ENCODE assay signal across 1 cellular context in the genomic region with DNA sequence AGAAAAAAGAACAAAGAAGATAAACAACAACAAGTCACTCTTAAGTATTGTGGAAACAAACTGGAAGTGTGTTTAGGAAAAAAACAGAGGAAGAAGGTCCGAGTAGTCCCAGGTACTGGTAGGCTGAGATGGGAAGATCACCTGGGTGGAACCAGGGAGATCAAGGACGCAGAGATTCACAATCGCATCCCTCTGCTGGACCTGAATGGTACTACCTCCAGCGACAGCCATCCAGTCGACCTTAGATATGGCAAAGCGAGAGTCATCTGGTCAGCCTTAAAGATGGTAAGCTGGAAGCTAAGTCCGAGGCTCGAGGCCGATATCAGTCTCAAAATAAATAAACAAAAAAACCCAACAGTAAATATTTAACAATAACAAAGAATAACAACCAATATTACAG.
TF ChIP-seq lines count a peak whose summit lies in the region.

No MANE protein-coding gene starts in this region.

TF ChIP-seq in IMR-90, 13 proteins besides CTCF, POLR2A, EP300 and RAD21:
- TF ChIP-seq MXI1 (IDR thresholded peaks at IDR 0.05; ENCODE audit: borderline replicate concordance, low read depth, low read length) = no peak
- no peak for TF ChIP-seq USF2 (IDR thresholded peaks at IDR 0.05; ENCODE audit: low read depth, low read length)
- TF ChIP-seq RFX5 (IDR thresholded peaks at IDR 0.05; ENCODE audit: low read depth, low read length) = no peak
- no peak for TF ChIP-seq SMC3 (IDR thresholded peaks at IDR 0.05; ENCODE audit: low read depth, low read length)
- TF ChIP-seq MAFK (IDR thresholded peaks at IDR 0.05; ENCODE audit: low read depth, low read length) = no peak
- no peak for TF ChIP-seq CEBPB (IDR thresholded peaks at IDR 0.05; ENCODE audit: low read depth, low read length)
- no peak for TF ChIP-seq CHD1 (IDR thresholded peaks at IDR 0.05; ENCODE audit: low read depth, low read length)
- no peak for TF ChIP-seq NFE2L2 (IDR thresholded peaks at IDR 0.05; ENCODE audit: low read depth, low read length)
- no peak for TF ChIP-seq MAZ (IDR thresholded peaks at IDR 0.05; ENCODE audit: borderline replicate concordance, low read depth, low read length)
- TF ChIP-seq BHLHE40 (IDR thresholded peaks at IDR 0.05; ENCODE audit: low read depth, low read length) = no peak
- no peak for TF ChIP-seq RCOR1 (IDR thresholded peaks at IDR 0.05; ENCODE audit: insufficient replicate concordance, low read length)
- TF ChIP-seq, protein P1, sequence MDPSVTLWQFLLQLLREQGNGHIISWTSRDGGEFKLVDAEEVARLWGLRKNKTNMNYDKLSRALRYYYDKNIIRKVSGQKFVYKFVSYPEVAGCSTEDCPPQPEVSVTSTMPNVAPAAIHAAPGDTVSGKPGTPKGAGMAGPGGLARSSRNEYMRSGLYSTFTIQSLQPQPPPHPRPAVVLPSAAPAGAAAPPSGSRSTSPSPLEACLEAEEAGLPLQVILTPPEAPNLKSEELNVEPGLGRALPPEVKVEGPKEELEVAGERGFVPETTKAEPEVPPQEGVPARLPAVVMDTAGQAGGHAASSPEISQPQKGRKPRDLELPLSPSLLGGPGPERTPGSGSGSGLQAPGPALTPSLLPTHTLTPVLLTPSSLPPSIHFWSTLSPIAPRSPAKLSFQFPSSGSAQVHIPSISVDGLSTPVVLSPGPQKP (IDR thresholded peaks at IDR 0.05; ENCODE audit: borderline replicate concordance, low read depth, low read length) = no peak
- no peak for TF ChIP-seq FOS (IDR thresholded peaks at IDR 0.05; ENCODE audit: low read depth, low read length)
